In genomic region chr5:40656766-40657165, GRCh38 we compare ENCODE assay signal across 19 cellular contexts. TPM values are rescaled to one million over a fixed set of nuclear protein-coding genes. Genes with fewer than 3 reads are reported as not detected.
DNase-seq lines count a peak whose midpoint lies in the region; ATAC-seq, FAIRE-seq and TF ChIP-seq lines count a peak whose summit lies in the region.
"Had no signal": no experiment of that assay in that cellular context is flagged by ENCODE, and none has a peak within 500 bp of the region (broad histone marks: within the 10 kb centered on the region; RNA-seq: fewer than 3 reads in every experiment).

No MANE protein-coding gene starts in this region.

- CTCF ChIA-PET in endothelial cell of umbilical vein (lab: Charles Lee) = interaction anchor here (1.4 kb wide), 1 partner anchor 11 kb away, joined by 3 read pairs; no protein-coding TSS in a partner anchor

- no peaks in the 10 kb centered on the region for H4K20me1 ChIP-seq in endothelial cell of umbilical vein (replicated peaks; ENCODE audit: control insufficient read depth, extremely low read depth, insufficient read depth, low read length)

- no peak overlapping the region for H3K4me2 ChIP-seq in endothelial cell of umbilical vein (ENCODE audit: insufficient read depth, low read length)

- DNase-seq in EL (peak; percentile 25), M059J (ENCODE audit: low read depth) (peak; percentile 61), endothelial cell of umbilical vein (ENCODE audit: low read depth, low spot score) (no peak), SJCRH30 (no peak), left colon (no peak), pancreas (no peak)
- DNase-seq: CD4-positive, CD25-positive, alpha-beta regulatory T cell; CD8-positive, alpha-beta memory T cell; DMS 273 treated with DMSO at 0.1 percent for 48 hours; DMS79; GDM1; GM23248; H7; HCEC 1CT had no signal

- FAIRE-seq in endothelial cell of umbilical vein (lab: Jason Lieb, UNC) (no peak), pancreas (lab: Jason Lieb, UNC) (no peak)
- FAIRE-seq: D721Med, GM12878, GM19239, H1 had no signal

- H3K27me3 ChIP-seq in endothelial cell of umbilical vein (ENCODE audit: control insufficient read depth in 2 of 2, insufficient read depth in 2 of 2, low read length in 2 of 2) (no peaks in the 10 kb centered on the region), SJCRH30 (no peaks in the 10 kb centered on the region), pancreas (no peaks in the 10 kb centered on the region)

- H3K36me3 ChIP-seq in endothelial cell of umbilical vein (ENCODE audit: control insufficient read depth in 2 of 2, extremely low read depth in 1 of 2, insufficient read depth in 2 of 2, low read length in 2 of 2) (no peaks in the 10 kb centered on the region), SJCRH30 (no peaks in the 10 kb centered on the region), pancreas (no peaks in the 10 kb centered on the region)

- no TSS peak for BruUV-seq in endothelial cell of umbilical vein (replicated peaks; lab: Mats Ljungman, UMichigan)

- H3K9me3 ChIP-seq in endothelial cell of umbilical vein (replicated peaks; ENCODE audit: control insufficient read depth, insufficient read depth, low read length) (no peaks in the 10 kb centered on the region), SJCRH30 (replicated peaks) (no peaks in the 10 kb centered on the region), pancreas (no peaks in the 10 kb centered on the region)

- dilution Hi-C loops in endothelial cell of umbilical vein (cut with MboI; ENCODE audit: extremely low pct_ligation_motif_present, low sequenced_read_pairs) = no loop called here

- H3K79me2 ChIP-seq in endothelial cell of umbilical vein (ENCODE audit: control insufficient read depth, insufficient read depth, low read length) = no peaks in the 10 kb centered on the region

- H3K4me3 ChIP-seq in endothelial cell of umbilical vein (replicated peaks in 1 of 3; ENCODE audit: insufficient read depth in 1 of 3, low read depth in 1 of 3, low read length in 3 of 3) = no peak overlapping the region
- H3K4me3 ChIP-seq in SJCRH30 = no peak overlapping the region
- no peak overlapping the region for H3K4me3 ChIP-seq in pancreas
- H3K4me3 ChIP-seq: GM12878, GM23248 had no signal

- ATAC-seq in left colon = no peak
- ATAC-seq in pancreas = no peak
- ATAC-seq: GM12878 had no signal

- no peak for TF ChIP-seq POLR2A in endothelial cell of umbilical vein (IDR thresholded peaks at IDR 0.05; ENCODE audit: low read depth, low read length)

- intact Hi-C loops in endothelial cell of umbilical vein (cut with micrococcal nuclease) = no loop called here
- intact Hi-C loops in left colon (cut with DNase I, micrococcal nuclease) = no loop called here
- intact Hi-C loops in pancreas (cut with DNase I) = no loop called here

- POLR2A ChIA-PET in endothelial cell of umbilical vein (lab: Charles Lee) = no interaction called here

- no peak for TF ChIP-seq CTCF in endothelial cell of umbilical vein (IDR thresholded peaks at IDR 0.05; ENCODE audit: extremely low read depth in 1 of 2, insufficient read depth in 1 of 2, low read depth in 1 of 2, low read length in 2 of 2)
- TF ChIP-seq CTCF in pancreas (IDR thresholded peaks at IDR 0.05) = no peak

- no peak overlapping the region for H3K27ac ChIP-seq in endothelial cell of umbilical vein (ENCODE audit: insufficient read depth, low read depth, low read length)
- H3K27ac ChIP-seq in SJCRH30 = no peak overlapping the region
- H3K27ac ChIP-seq in pancreas = no peak overlapping the region
- H3K27ac ChIP-seq: C4-2B, GM23248 had no signal

- no peak overlapping the region for H3K9ac ChIP-seq in endothelial cell of umbilical vein (replicated peaks; ENCODE audit: extremely low read depth, insufficient read depth, low read length)
- H3K9ac ChIP-seq: GM23248 had no signal

- no peaks in the 10 kb centered on the region for H3K9me1 ChIP-seq in endothelial cell of umbilical vein (replicated peaks; ENCODE audit: control insufficient read depth, extremely low read depth, insufficient read depth, low read length)

- no peak overlapping the region for H2AFZ ChIP-seq in endothelial cell of umbilical vein (ENCODE audit: low read depth, low read length)
- H2AFZ ChIP-seq: GM23248 had no signal

- H3K4me1 ChIP-seq in endothelial cell of umbilical vein (ENCODE audit: control insufficient read depth, extremely low read depth, insufficient read depth, low read length) (no peaks in the 10 kb centered on the region), SJCRH30 (peaks cover 6% of the 10 kb centered on the region; the same call in 1 of the 2 replicates), pancreas (no peaks in the 10 kb centered on the region)

TF ChIP-seq in endothelial cell of umbilical vein, 7 proteins besides CTCF, POLR2A, EP300 and RAD21:
- TF ChIP-seq, protein P1, sequence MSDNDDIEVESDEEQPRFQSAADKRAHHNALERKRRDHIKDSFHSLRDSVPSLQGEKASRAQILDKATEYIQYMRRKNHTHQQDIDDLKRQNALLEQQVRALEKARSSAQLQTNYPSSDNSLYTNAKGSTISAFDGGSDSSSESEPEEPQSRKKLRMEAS (IDR thresholded peaks at IDR 0.05; ENCODE audit: insufficient read depth, insufficient read length) = no peak
- TF ChIP-seq GATA2 (IDR thresholded peaks at IDR 0.05; ENCODE audit: insufficient read depth, insufficient read length, low read depth, low read length) = peak; percentile 24

RNA-seq across cellular contexts. Expression of gene PTGER4, which starts 22.9 kb away (rescaled TPM):
- 4.7 and 9.0 TPM in 2 replicates for total RNA-seq in M059J (2014; rRNA removed; shearing (Covaris generic))
- total RNA-seq in endothelial cell of umbilical vein (22.5 and 23.6 TPM in 2 replicates), left colon (10 to 100 TPM; 56.7 to 58.2 TPM), pancreas (10 to 100 TPM in 3 of 6 donors, 1 to 10 TPM in 3; 8.6 to 38.0 (median 13.3) TPM)
- polyA plus RNA-seq in endothelial cell of umbilical vein (35.9 and 37.4 TPM in 2 replicates), pancreas (10 to 100 TPM in 1 of 2 donors, 1 to 10 TPM in 1; 4.7 to 12.1 TPM)
- 15.6 and 34.0 TPM in 2 replicates for polyA plus RNA-seq in endothelial cell of umbilical vein (2011; cell fraction: cytosol; rRNA removed)
- 16.1 and 18.9 TPM in 2 replicates for polyA plus RNA-seq in endothelial cell of umbilical vein (2011; cell fraction: nucleus; rRNA removed)
- 14.7 and 21.5 TPM in 2 replicates for polyA plus RNA-seq in endothelial cell of umbilical vein (2012)
- 14.1 and 17.7 TPM in 2 replicates for polyA minus RNA-seq in endothelial cell of umbilical vein
- polyA minus RNA-seq in endothelial cell of umbilical vein (2011; cell fraction: cytosol; rRNA and poly(A)+ RNA removed) = 3.5 TPM
- polyA minus RNA-seq in endothelial cell of umbilical vein (2011; cell fraction: nucleus; rRNA and poly(A)+ RNA removed) = 23.7 and 42.1 TPM in 2 replicates
- total RNA-seq in SJCRH30 (2014; rRNA removed; shearing (Covaris generic)) = 7.4 and 9.6 TPM in 2 replicates
- total RNA-seq: GM23248 had no signal

Comparison
In these comparisons a context has a peak if more than half of its experiments do, and no peak if none do; other contexts are left out.
1. DNase-seq: peak in EL (single experiment) and M059J (single experiment); none in endothelial cell of umbilical vein (single experiment), SJCRH30 (0 of 2), left colon (0 of 2) and pancreas (0 of 6).